In the genomic region with DNA sequence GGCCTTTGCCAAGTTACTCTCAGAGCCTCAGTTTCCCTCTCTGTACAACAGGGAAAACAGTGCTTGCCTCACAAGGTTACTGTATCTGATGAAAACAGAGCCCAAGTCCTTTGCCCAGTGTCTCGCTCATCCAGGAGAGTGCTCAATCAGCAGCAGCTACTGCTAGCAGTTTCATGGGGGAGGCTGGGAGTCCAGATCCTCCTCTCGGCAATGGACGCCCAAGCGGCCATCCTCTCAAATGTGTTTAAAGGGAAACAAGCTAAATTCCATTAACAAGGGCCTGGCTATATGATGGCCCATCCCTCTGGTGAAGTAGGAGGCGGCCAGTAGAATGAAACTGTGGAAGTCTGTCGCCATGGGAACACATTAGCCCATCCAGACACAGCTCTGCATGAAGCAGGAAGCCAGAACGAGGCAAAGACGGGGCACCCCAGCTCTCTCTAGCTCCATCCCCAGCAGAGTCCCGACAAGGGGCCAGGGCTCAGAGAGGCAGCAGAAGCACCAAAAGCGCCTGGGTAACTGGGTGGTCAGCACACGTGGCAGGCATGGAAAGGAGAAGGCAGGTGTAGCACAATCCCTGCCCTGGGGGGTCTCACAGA, we compare ENCODE assay signal across 9 cellular contexts. TPM values are rescaled to one million over a fixed set of nuclear protein-coding genes. Genes with fewer than 3 reads are reported as not detected.
A peak's percentile ranks its signal among the peaks of the same experiment; 100 is the strongest.
DNase-seq lines count a peak whose midpoint lies in the region; ATAC-seq and TF ChIP-seq lines count a peak whose summit lies in the region.
"Had no signal": no experiment of that assay in that cellular context is flagged by ENCODE, and none has a peak within 500 bp of the region (broad histone marks: within the 10 kb centered on the region; RNA-seq: fewer than 3 reads in every experiment).

No MANE protein-coding gene starts in this region.

- H4K20me1 ChIP-seq in GM23338 (replicated peaks; ENCODE audit: insufficient read depth), result peaks cover 14% of the 10 kb centered on the region; the same call in 1 of the 2 replicates
- H4K20me1 ChIP-seq in MM.1S (ENCODE audit: insufficient read depth, low read length), result no peaks in the 10 kb centered on the region

- H3K4me1 ChIP-seq in GM23338 (ENCODE audit: insufficient read depth), result 0 out of 2 replicates have a peak, but pooled peaks cover 8% of the 10 kb centered on the region
- peaks cover 0 to 78% of the 10 kb centered on the region in 2 donors for H3K4me1 ChIP-seq in right atrium auricular region
- no peaks in the 10 kb centered on the region for H3K4me1 ChIP-seq in MM.1S (ENCODE audit: low read length)

- no peaks in the 10 kb centered on the region for H3F3A ChIP-seq in GM23338 (replicated peaks; ENCODE audit: low read depth)
- no peaks in the 10 kb centered on the region for H3F3A ChIP-seq in MM.1S (ENCODE audit: insufficient read depth, low read length)

- H3K4me3 ChIP-seq in GM23338 (no peak overlapping the region), right atrium auricular region (no peak overlapping the region), MM.1S (ENCODE audit: low read length) (no peak overlapping the region)

- peaks cover 26% of the 10 kb centered on the region for H3K4me1 Mint-ChIP-seq in GM23338

- H3K79me2 ChIP-seq in GM23338 (replicated peaks; ENCODE audit: insufficient read depth) (peaks cover 12% of the 10 kb centered on the region), MM.1S (ENCODE audit: low read length) (peaks cover 50% of the 10 kb centered on the region)

- H3K9me3 Mint-ChIP-seq in GM23338, result no peaks in the 10 kb centered on the region

- H3K4me3 Mint-ChIP-seq in GM23338, result no peak overlapping the region; the same call in 2 of the 3 replicates

- H3K27ac ChIP-seq in GM23338 (ENCODE audit: low read depth) (no peak overlapping the region; the same call in 1 of the 2 replicates), right atrium auricular region (peak overlapping the region; percentile 51 to 88), MM.1S (ENCODE audit: low read length) (no peak overlapping the region)

- H3K36me3 Mint-ChIP-seq in GM23338 (ENCODE audit: low read depth), result peaks cover 6% of the 10 kb centered on the region; the same call in 2 of the 3 replicates

- H3K27me3 ChIP-seq in GM23338 (ENCODE audit: insufficient read depth), result no peaks in the 10 kb centered on the region
- no peaks in the 10 kb centered on the region for H3K27me3 ChIP-seq in right atrium auricular region
- no peaks in the 10 kb centered on the region for H3K27me3 ChIP-seq in MM.1S (replicated peaks; ENCODE audit: insufficient read depth, low read length)

- H3K9me2 ChIP-seq in GM23338 (ENCODE audit: insufficient read depth), result no peaks in the 10 kb centered on the region
- H3K9me2 ChIP-seq in MM.1S (replicated peaks; ENCODE audit: insufficient read depth, low read length), result no peaks in the 10 kb centered on the region

- ATAC-seq in GM23338 (peak; percentile 57), SK-N-SH treated with all-trans-retinoic acid at 6 μM for 48 hours (peak; percentile 64), sciatic nerve (peak; percentile 33), GM18858 (IDR thresholded peaks at IDR 0.05; ENCODE audit: unreplicated experiment) (no peak), HG03039 (IDR thresholded peaks at IDR 0.05; ENCODE audit: unreplicated experiment) (no peak)

- peak; percentile 61 for DNase-seq in GM23338 (ENCODE audit: low spot score)
- DNase-seq in right atrium auricular region (ENCODE audit: low spot score), result no peak
- no peak for DNase-seq in sciatic nerve (ENCODE audit: low spot score)
- no peak for DNase-seq in MM.1S
- no peak for DNase-seq in DMS53 treated with DMSO at 0.1 percent for 48 hours (lab: John Stamatoyannopoulos, UW; ENCODE audit: unreplicated experiment)
- DNase-seq: NCI-H187 treated with DMSO at 0.1 percent for 48 hours had no signal

- H3K27ac Mint-ChIP-seq in GM23338, result peak overlapping the region; percentile 73

- TF ChIP-seq CTCF in GM23338 (conservative IDR thresholded peaks at IDR 0.05; ENCODE audit: low read depth in 2 of 2) (no peak), right atrium auricular region (IDR thresholded peaks at IDR 0.05) (no peak), MM.1S (IDR thresholded peaks at IDR 0.05; ENCODE audit: low read length) (no peak)

- no peak overlapping the region for H3K4me2 ChIP-seq in GM23338
- H3K4me2 ChIP-seq in MM.1S (ENCODE audit: low read depth, low read length), result no peak overlapping the region

- H2AFZ ChIP-seq in GM23338, result no peak overlapping the region
- H2AFZ ChIP-seq in MM.1S (ENCODE audit: low read length), result no peak overlapping the region

- no peaks in the 10 kb centered on the region; the same call in 1 of the 2 replicates for H3K36me3 ChIP-seq in GM23338 (ENCODE audit: insufficient read depth)
- no peaks in the 10 kb centered on the region for H3K36me3 ChIP-seq in right atrium auricular region
- H3K36me3 ChIP-seq in MM.1S (replicated peaks; ENCODE audit: insufficient read depth, low read length), result no peaks in the 10 kb centered on the region

- intact Hi-C loops in sciatic nerve (cut with DNase I), result no loop called here

- peaks cover 8% of the 10 kb centered on the region for H3K27me3 Mint-ChIP-seq in GM23338 (ENCODE audit: insufficient read depth, low read depth, poor library complexity)

- no peak overlapping the region for H3K9ac ChIP-seq in MM.1S (ENCODE audit: low read length)

- H3K9me3 ChIP-seq in right atrium auricular region (no peaks in the 10 kb centered on the region), MM.1S (replicated peaks; ENCODE audit: insufficient read depth, low read length) (no peaks in the 10 kb centered on the region)

TF ChIP-seq in GM23338, 12 proteins besides CTCF, POLR2A, EP300 and RAD21 (continues in another document):
- no peak for TF ChIP-seq EZH2phosphoT487 (IDR thresholded peaks at IDR 0.05; ENCODE audit: unreplicated experiment)

TF ChIP-seq in SK-N-SH treated with all-trans-retinoic acid at 6 μM for 48 hours, 23 proteins besides CTCF, POLR2A, EP300 and RAD21:
- no peak for TF ChIP-seq TCF4 (CRISPR knock-in tag; IDR thresholded peaks at IDR 0.05; ENCODE audit: borderline replicate concordance)
- TF ChIP-seq, protein P1, sequence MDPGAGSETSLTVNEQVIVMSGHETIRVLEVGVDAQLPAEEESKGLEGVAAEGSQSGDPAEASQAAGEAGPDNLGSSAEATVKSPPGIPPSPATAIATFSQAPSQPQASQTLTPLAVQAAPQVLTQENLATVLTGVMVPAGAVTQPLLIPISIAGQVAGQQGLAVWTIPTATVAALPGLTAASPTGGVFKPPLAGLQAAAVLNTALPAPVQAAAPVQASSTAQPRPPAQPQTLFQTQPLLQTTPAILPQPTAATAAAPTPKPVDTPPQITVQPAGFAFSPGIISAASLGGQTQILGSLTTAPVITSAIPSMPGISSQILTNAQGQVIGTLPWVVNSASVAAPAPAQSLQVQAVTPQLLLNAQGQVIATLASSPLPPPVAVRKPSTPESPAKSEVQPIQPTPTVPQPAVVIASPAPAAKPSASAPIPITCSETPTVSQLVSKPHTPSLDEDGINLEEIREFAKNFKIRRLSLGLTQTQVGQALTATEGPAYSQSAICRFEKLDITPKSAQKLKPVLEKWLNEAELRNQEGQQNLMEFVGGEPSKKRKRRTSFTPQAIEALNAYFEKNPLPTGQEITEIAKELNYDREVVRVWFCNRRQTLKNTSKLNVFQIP (CRISPR knock-in tag; IDR thresholded peaks at IDR 0.05; ENCODE audit: borderline replicate concordance, low read depth), result no peak
- TF ChIP-seq ESRRG (CRISPR knock-in tag; IDR thresholded peaks at IDR 0.05), result no peak

RNA-seq across cellular contexts. Expression of a gene that starts 35.2 kb away (rescaled TPM):
- 14.5 and 20.3 TPM in 2 replicates for total RNA-seq in GM23338 (2014; rRNA removed; shearing (Covaris generic))
- 3.0 and 3.5 TPM in 2 replicates for polyA plus RNA-seq in GM23338 (2016; fragmentation: Nextera tagmentation; extraction: Ambion mirVana)
- 10 to 100 TPM; 30.3 to 31.1 TPM for total RNA-seq in right atrium auricular region
- total RNA-seq in sciatic nerve, result 48.0 TPM

Comparison
In these comparisons a context has a peak if more than half of its experiments do, and no peak if none do; other contexts are left out.
1. ATAC-seq: peak in GM23338 (single experiment), SK-N-SH treated with all-trans-retinoic acid at 6 μM for 48 hours (single experiment) and sciatic nerve (single experiment); none in GM18858 (single experiment) and HG03039 (single experiment).
2. H3K27ac ChIP-seq: peak in right atrium auricular region (2 of 2); none in GM23338 (single experiment) and MM.1S (single experiment).